Comparison of ENCODE assay signal across 1 cellular context in genomic region chr13:103006706-103007426, GRCh38.
A peak's percentile ranks its signal among the peaks of the same experiment; 100 is the strongest.
TF ChIP-seq lines count a peak whose summit lies in the region.

No MANE protein-coding gene starts in this region.

TF ChIP-seq in GM12878, 131 proteins besides CTCF, POLR2A, EP300 and RAD21 (continued from another document and continues in another):
- no peak for TF ChIP-seq E4F1 (IDR thresholded peaks at IDR 0.05; ENCODE audit: borderline replicate concordance, partially characterized antibody)
- no peak for TF ChIP-seq SREBF2 (IDR thresholded peaks at IDR 0.05; ENCODE audit: low read length)
- TF ChIP-seq KDM1A (IDR thresholded peaks at IDR 0.05; ENCODE audit: borderline replicate concordance): no peak
- peak; percentile 89 for TF ChIP-seq RELB (IDR thresholded peaks at IDR 0.05; ENCODE audit: low read depth)
- peak; percentile 83 for TF ChIP-seq BMI1 (IDR thresholded peaks at IDR 0.05; ENCODE audit: borderline replicate concordance)
- TF ChIP-seq STAT1 (conservative IDR thresholded peaks at IDR 0.05): no peak
- TF ChIP-seq JUND (IDR thresholded peaks at IDR 0.05; ENCODE audit: low read depth, low read length): peak; percentile 44; the same call in 1 of the 2 replicates
- no peak for TF ChIP-seq WRNIP1 (IDR thresholded peaks at IDR 0.05; ENCODE audit: borderline replicate concordance, low read depth, low read length)
- no peak for TF ChIP-seq ZNF622 (IDR thresholded peaks at IDR 0.05)
- no peak for TF ChIP-seq SIN3A (IDR thresholded peaks at IDR 0.05; ENCODE audit: low read depth, low read length)
- no peak for TF ChIP-seq CHD1 (IDR thresholded peaks at IDR 0.05; ENCODE audit: low read depth, low read length)
- TF ChIP-seq PAX8 (IDR thresholded peaks at IDR 0.05): no peak
- TF ChIP-seq RFX5 (IDR thresholded peaks at IDR 0.05; ENCODE audit: low read depth, low read length): no peak
- peak; percentile 43; the same call in 1 of the 2 replicates for TF ChIP-seq LARP7 (IDR thresholded peaks at IDR 0.05)
- TF ChIP-seq, protein P1, sequence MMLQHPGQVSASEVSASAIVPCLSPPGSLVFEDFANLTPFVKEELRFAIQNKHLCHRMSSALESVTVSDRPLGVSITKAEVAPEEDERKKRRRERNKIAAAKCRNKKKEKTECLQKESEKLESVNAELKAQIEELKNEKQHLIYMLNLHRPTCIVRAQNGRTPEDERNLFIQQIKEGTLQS (IDR thresholded peaks at IDR 0.05; ENCODE audit: borderline replicate concordance, extremely low read depth, low read depth, low read length): no peak
- TF ChIP-seq NR2F1 (conservative IDR thresholded peaks at IDR 0.05): 0 out of 2 replicates have a peak, but pooled peaks have one; percentile 43
- TF ChIP-seq FOXM1 (IDR thresholded peaks at IDR 0.05; ENCODE audit: low read depth, low read length): peak; percentile 98
- peak; percentile 91 for TF ChIP-seq IRF4 (IDR thresholded peaks at IDR 0.05; ENCODE audit: low read depth, low read length)
- no peak for TF ChIP-seq ZZZ3 (IDR thresholded peaks at IDR 0.05; ENCODE audit: control insufficient read depth, insufficient read length, low read depth)
- peak; percentile 97 for TF ChIP-seq MEF2A (IDR thresholded peaks at IDR 0.05; ENCODE audit: insufficient read depth, low read depth, low read length)
- no peak for TF ChIP-seq ESRRA (IDR thresholded peaks at IDR 0.05; ENCODE audit: low read length)
- TF ChIP-seq, protein P2, sequence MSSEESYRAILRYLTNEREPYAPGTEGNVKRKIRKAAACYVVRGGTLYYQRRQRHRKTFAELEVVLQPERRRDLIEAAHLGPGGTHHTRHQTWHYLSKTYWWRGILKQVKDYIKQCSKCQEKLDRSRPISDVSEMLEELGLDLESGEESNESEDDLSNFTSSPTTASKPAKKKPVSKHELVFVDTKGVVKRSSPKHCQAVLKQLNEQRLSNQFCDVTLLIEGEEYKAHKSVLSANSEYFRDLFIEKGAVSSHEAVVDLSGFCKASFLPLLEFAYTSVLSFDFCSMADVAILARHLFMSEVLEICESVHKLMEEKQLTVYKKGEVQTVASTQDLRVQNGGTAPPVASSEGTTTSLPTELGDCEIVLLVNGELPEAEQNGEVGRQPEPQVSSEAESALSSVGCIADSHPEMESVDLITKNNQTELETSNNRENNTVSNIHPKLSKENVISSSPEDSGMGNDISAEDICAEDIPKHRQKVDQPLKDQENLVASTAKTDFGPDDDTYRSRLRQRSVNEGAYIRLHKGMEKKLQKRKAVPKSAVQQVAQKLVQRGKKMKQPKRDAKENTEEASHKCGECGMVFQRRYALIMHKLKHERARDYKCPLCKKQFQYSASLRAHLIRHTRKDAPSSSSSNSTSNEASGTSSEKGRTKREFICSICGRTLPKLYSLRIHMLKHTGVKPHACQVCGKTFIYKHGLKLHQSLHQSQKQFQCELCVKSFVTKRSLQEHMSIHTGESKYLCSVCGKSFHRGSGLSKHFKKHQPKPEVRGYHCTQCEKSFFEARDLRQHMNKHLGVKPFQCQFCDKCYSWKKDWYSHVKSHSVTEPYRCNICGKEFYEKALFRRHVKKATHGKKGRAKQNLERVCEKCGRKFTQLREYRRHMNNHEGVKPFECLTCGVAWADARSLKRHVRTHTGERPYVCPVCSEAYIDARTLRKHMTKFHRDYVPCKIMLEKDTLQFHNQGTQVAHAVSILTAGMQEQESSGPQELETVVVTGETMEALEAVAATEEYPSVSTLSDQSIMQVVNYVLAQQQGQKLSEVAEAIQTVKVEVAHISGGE (CRISPR knock-in tag; IDR thresholded peaks at IDR 0.05): no peak
- no peak for TF ChIP-seq SIX5 (IDR thresholded peaks at IDR 0.05; ENCODE audit: low read depth, low read length, severe bottlenecking)
- TF ChIP-seq POLR2AphosphoS2 (IDR thresholded peaks at IDR 0.05; ENCODE audit: low read depth, low read length): no peak
- TF ChIP-seq TARDBP (IDR thresholded peaks at IDR 0.05; ENCODE audit: borderline replicate concordance): no peak
- TF ChIP-seq SRF (IDR thresholded peaks at IDR 0.05; ENCODE audit: low read depth in 2 of 2, low read length in 2 of 2): 0 out of 4 replicates have a peak, but pooled peaks of 1 of the 2 experiments have one; percentile 13
- no peak for TF ChIP-seq GABPA (IDR thresholded peaks at IDR 0.05; ENCODE audit: low read depth)
- peak; percentile 46; the same call in 1 of the 2 replicates for TF ChIP-seq GATAD2B (conservative IDR thresholded peaks at IDR 0.05; ENCODE audit: low read depth)
- peak; percentile 89 for TF ChIP-seq CREM (IDR thresholded peaks at IDR 0.05; ENCODE audit: low read depth)
- TF ChIP-seq MYC (IDR thresholded peaks at IDR 0.05; ENCODE audit: insufficient read depth, insufficient read length, insufficient replicate concordance, low read length, severe bottlenecking): no peak
- TF ChIP-seq EZH2 (IDR thresholded peaks at IDR 0.05; ENCODE audit: borderline replicate concordance, control insufficient read depth, low read depth, low read length): no peak
- TF ChIP-seq DPF2 (IDR thresholded peaks at IDR 0.05): peak; percentile 97
- no peak for TF ChIP-seq TCF12 (IDR thresholded peaks at IDR 0.05; ENCODE audit: low read depth, low read length)
- TF ChIP-seq, protein P3, sequence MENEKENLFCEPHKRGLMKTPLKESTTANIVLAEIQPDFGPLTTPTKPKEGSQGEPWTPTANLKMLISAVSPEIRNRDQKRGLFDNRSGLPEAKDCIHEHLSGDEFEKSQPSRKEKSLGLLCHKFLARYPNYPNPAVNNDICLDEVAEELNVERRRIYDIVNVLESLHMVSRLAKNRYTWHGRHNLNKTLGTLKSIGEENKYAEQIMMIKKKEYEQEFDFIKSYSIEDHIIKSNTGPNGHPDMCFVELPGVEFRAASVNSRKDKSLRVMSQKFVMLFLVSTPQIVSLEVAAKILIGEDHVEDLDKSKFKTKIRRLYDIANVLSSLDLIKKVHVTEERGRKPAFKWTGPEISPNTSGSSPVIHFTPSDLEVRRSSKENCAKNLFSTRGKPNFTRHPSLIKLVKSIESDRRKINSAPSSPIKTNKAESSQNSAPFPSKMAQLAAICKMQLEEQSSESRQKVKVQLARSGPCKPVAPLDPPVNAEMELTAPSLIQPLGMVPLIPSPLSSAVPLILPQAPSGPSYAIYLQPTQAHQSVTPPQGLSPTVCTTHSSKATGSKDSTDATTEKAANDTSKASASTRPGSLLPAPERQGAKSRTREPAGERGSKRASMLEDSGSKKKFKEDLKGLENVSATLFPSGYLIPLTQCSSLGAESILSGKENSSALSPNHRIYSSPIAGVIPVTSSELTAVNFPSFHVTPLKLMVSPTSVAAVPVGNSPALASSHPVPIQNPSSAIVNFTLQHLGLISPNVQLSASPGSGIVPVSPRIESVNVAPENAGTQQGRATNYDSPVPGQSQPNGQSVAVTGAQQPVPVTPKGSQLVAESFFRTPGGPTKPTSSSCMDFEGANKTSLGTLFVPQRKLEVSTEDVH (IDR thresholded peaks at IDR 0.05; ENCODE audit: low read depth, partially characterized antibody): no peak
- peak in 1 of 2 experiments; percentile 80; a peak in 1 of 4 replicates for TF ChIP-seq CEBPB (IDR thresholded peaks at IDR 0.05; ENCODE audit: borderline replicate concordance in 1 of 2, low read depth in 2 of 2, low read length in 2 of 2)
- TF ChIP-seq CUX1 (IDR thresholded peaks at IDR 0.05; ENCODE audit: insufficient replicate concordance, low read depth, low read length): peak; percentile 54
- TF ChIP-seq MLLT1 (IDR thresholded peaks at IDR 0.05): peak; percentile 74
- peak; percentile 96 for TF ChIP-seq ZNF24 (IDR thresholded peaks at IDR 0.05)
- peak; percentile 84 for TF ChIP-seq PML (IDR thresholded peaks at IDR 0.05; ENCODE audit: low read length)
- peak; percentile 82; the same call in 1 of the 2 replicates for TF ChIP-seq CBX5 (IDR thresholded peaks at IDR 0.05; ENCODE audit: low read depth)
- no peak for TF ChIP-seq ASH2L (IDR thresholded peaks at IDR 0.05; ENCODE audit: borderline replicate concordance, low read depth)
- TF ChIP-seq RELA (IDR thresholded peaks at IDR 0.05; ENCODE audit: borderline replicate concordance, partially characterized antibody): no peak
- TF ChIP-seq MTA2 (IDR thresholded peaks at IDR 0.05; ENCODE audit: low read depth): peak; percentile 100
- TF ChIP-seq NR2C2 (IDR thresholded peaks at IDR 0.05; ENCODE audit: borderline replicate concordance, control insufficient read depth, insufficient read length, low read depth): no peak
- TF ChIP-seq STAT3 (IDR thresholded peaks at IDR 0.05; ENCODE audit: low read depth, low read length): no peak
- TF ChIP-seq IKZF1 (conservative IDR thresholded peaks at IDR 0.05): peak; percentile 92
- no peak for TF ChIP-seq RB1 (IDR thresholded peaks at IDR 0.05; ENCODE audit: borderline replicate concordance)
- peak; percentile 98 for TF ChIP-seq SPI1 (IDR thresholded peaks at IDR 0.05; ENCODE audit: borderline replicate concordance, insufficient read depth, low read depth, low read length)
- 0 out of 2 replicates have a peak, but pooled peaks have one; percentile 75 for TF ChIP-seq MTA3 (IDR thresholded peaks at IDR 0.05; ENCODE audit: borderline replicate concordance, low read length)
- no peak for TF ChIP-seq HDGF (IDR thresholded peaks at IDR 0.05)
